Comparison of ENCODE assay signal across 1 cellular context in genomic region chr1:154222518-154222917, GRCh38.
TF ChIP-seq lines count a peak whose summit lies in the region.

No MANE protein-coding gene starts in this region.

TF ChIP-seq in K562, 482 proteins besides CTCF, POLR2A, EP300 and RAD21:
- peak; percentile 93 for TF ChIP-seq ZNF316 (IDR thresholded peaks at IDR 0.05)
- TF ChIP-seq ZNF444 (CRISPR knock-in tag; IDR thresholded peaks at IDR 0.05) = no peak
- TF ChIP-seq MAFK (IDR thresholded peaks at IDR 0.05; ENCODE audit: low read length) = no peak
- TF ChIP-seq TRIM28 (IDR thresholded peaks at IDR 0.05) = peak; percentile 88; the same call in 1 of the 2 replicates
- TF ChIP-seq TRIM24 (IDR thresholded peaks at IDR 0.05) = peak in 1 of 2 experiments; percentile 88
- TF ChIP-seq, protein P1, sequence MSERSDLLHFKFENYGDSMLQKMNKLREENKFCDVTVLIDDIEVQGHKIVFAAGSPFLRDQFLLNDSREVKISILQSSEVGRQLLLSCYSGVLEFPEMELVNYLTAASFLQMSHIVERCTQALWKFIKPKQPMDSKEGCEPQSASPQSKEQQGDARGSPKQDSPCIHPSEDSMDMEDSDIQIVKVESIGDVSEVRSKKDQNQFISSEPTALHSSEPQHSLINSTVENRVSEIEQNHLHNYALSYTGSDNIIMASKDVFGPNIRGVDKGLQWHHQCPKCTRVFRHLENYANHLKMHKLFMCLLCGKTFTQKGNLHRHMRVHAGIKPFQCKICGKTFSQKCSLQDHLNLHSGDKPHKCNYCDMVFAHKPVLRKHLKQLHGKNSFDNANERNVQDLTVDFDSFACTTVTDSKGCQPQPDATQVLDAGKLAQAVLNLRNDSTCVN (CRISPR knock-in tag; IDR thresholded peaks at IDR 0.05) = no peak
- no peak for TF ChIP-seq ELK1 (CRISPR knock-in tag; IDR thresholded peaks at IDR 0.05)
- TF ChIP-seq, protein P2, sequence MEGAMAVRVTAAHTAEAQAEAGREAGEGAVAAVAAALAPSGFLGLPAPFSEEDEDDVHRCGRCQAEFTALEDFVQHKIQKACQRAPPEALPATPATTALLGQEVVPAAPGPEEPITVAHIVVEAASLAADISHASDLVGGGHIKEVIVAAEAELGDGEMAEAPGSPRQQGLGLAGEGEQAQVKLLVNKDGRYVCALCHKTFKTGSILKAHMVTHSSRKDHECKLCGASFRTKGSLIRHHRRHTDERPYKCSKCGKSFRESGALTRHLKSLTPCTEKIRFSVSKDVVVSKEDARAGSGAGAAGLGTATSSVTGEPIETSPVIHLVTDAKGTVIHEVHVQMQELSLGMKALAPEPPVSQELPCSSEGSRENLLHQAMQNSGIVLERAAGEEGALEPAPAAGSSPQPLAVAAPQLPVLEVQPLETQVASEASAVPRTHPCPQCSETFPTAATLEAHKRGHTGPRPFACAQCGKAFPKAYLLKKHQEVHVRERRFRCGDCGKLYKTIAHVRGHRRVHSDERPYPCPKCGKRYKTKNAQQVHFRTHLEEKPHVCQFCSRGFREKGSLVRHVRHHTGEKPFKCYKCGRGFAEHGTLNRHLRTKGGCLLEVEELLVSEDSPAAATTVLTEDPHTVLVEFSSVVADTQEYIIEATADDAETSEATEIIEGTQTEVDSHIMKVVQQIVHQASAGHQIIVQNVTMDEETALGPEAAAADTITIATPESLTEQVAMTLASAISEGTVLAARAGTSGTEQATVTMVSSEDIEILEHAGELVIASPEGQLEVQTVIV (CRISPR knock-in tag; IDR thresholded peaks at IDR 0.05; ENCODE audit: borderline replicate concordance) = no peak
- TF ChIP-seq NR4A1 (CRISPR knock-in tag; IDR thresholded peaks at IDR 0.05) = no peak
- no peak for TF ChIP-seq NR4A1 (tag; IDR thresholded peaks at IDR 0.05)
- TF ChIP-seq ZNF512 (tag; IDR thresholded peaks at IDR 0.05) = peak; percentile 35; the same call in 1 of the 2 replicates
- TF ChIP-seq ADNP (tag; IDR thresholded peaks at IDR 0.05) = peak; percentile 85
- no peak for TF ChIP-seq SMC3 (conservative IDR thresholded peaks at IDR 0.05; ENCODE audit: insufficient read depth, low read depth, low read length)
- TF ChIP-seq ZNF551 (CRISPR knock-in tag; IDR thresholded peaks at IDR 0.05) = no peak
- TF ChIP-seq PRPF4 (IDR thresholded peaks at IDR 0.05; ENCODE audit: insufficient read depth, low read depth, low read length, poor library complexity, severe bottlenecking) = no peak
- peak in 1 of 2 experiments; percentile 90; a peak in 2 of 3 replicates for TF ChIP-seq CBX3 (IDR thresholded peaks at IDR 0.05; ENCODE audit: borderline replicate concordance in 1 of 2, low read length in 2 of 2)
- no peak for TF ChIP-seq STAT5B (CRISPR knock-in tag; IDR thresholded peaks at IDR 0.05)
- TF ChIP-seq TEAD2 (tag; IDR thresholded peaks at IDR 0.05) = no peak
- peak; percentile 55 for TF ChIP-seq CHD4 (IDR thresholded peaks at IDR 0.05; ENCODE audit: insufficient read depth, insufficient replicate concordance, low read depth, low read length, poor library complexity, severe bottlenecking)
- no peak for TF ChIP-seq NCOA6 (IDR thresholded peaks at IDR 0.05)
- no peak for TF ChIP-seq ZSCAN32 (CRISPR knock-in tag; IDR thresholded peaks at IDR 0.05)
